Comparison of ENCODE assay signal across 5 cellular contexts in the genomic region with DNA sequence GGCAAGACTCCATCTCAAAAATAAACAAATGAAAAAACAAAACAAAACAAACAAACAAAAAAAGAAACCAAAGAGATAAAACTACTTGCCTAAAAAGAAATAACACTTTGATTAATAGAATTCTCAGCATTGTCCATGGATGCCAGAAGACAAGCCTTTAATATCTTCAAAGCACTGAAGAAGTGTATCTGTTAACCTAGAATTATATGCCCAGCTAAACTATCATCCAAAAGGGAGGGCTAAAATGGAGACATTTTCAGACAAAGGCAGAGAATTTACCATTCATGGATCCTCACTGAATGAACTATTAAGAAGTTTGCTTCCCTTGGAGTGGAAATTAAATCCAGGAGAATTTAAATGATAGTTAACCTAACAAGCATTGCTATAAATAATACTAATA.
"Had no signal": no experiment of that assay in that cellular context is flagged by ENCODE, and none has a peak within 500 bp of the region (broad histone marks: within the 10 kb centered on the region; RNA-seq: fewer than 3 reads in every experiment).

No MANE protein-coding gene starts in this region.

- DNase-seq: GDM1, GF-D8 had no signal

- FAIRE-seq: GM12878, GM12891, GM12892 had no signal

- H3K4me3 ChIP-seq: GM12878 had no signal

- ATAC-seq: GM12878 had no signal
